In the genomic region with DNA sequence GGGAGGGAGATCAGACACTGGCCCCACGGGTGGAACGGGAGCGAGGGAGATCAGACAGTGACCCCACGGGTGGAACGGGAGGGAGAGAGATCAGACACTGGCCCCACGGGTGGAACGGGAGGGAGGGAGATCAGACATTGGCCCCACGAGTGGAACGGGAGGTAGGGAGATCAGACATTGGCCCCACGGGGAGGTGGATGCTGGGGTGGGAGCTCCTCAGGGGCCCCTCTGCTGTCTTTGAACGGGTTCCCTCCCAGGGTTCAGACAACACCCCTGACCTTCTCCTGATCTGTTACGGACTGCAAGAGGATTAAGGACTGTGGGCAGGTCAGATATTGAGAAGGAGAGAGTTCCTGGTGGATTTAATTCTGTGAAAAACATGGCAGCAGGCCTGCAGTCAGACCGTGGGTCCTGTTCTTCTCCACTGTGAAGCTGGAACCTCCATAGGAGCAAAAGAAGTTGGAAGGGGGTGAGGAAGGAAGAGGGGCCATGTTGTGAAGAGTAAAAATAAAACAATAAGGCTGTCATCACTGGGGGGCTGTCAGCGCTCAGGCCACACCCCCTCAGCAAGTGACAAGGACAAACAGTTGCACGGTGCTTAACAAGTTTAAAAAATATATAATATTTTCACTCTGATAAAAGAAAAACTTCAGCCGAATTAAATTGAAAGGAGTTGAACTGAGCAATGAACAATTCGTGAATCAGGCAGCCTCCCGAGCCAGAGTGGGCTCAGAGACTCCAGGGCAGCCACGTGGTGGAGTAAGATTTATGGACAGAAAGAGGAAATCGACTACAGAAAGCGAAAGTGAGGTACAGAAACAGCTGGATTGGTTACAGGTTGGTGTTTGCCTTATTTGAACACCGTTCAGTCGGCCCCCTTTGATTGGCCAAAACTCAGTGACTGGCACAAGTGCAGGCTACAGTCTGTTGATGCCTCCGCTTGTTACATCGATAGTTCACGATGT, we compare ENCODE assay signal across 8 cellular contexts.
DNase-seq lines count a peak whose midpoint lies in the region; ATAC-seq and TF ChIP-seq lines count a peak whose summit lies in the region.

No MANE protein-coding gene starts in this region.

- ATAC-seq in HG02610 (IDR thresholded peaks at IDR 0.05; ENCODE audit: unreplicated experiment): peak; percentile 44
- ATAC-seq in GM21786 (IDR thresholded peaks at IDR 0.05; ENCODE audit: unreplicated experiment): no peak
- no peak for ATAC-seq in GM18867 (IDR thresholded peaks at IDR 0.05; ENCODE audit: unreplicated experiment)

- no peak for TF ChIP-seq CTCF in fibroblast of the aortic adventitia (IDR thresholded peaks at IDR 0.05; ENCODE audit: insufficient read depth, low read length)

- no peak overlapping the region for H3K4me3 ChIP-seq in fibroblast of the aortic adventitia (ENCODE audit: low read depth, low read length)

- DNase-seq in activated CD4-positive, alpha-beta T cell treated with anti-CD3 and anti-CD28 coated beads, Interleukin-2, amount 50 U/mL, for 4 hours: peak; percentile 58 to 60
- DNase-seq in fibroblast of the aortic adventitia (ENCODE audit: low read depth): peak; percentile 28
- peak; percentile 16 to 38 (median 21) for DNase-seq in stimulated activated CD4-positive, alpha-beta T cell treated with anti-CD3 and anti-CD28 coated beads, TNF-alpha, amount 100 ng/mL, for 1 hour (ENCODE audit: low read depth in 3 of 3, low spot score in 1 of 3)
- no peak for DNase-seq in cerebellar cortex (ENCODE audit: low spot score)
- DNase-seq in A172 (ENCODE audit: low spot score): no peak

Comparison
In these comparisons a context has a peak if more than half of its experiments do, and no peak if none do; other contexts are left out.
1. DNase-seq: peak in activated CD4-positive, alpha-beta T cell treated with anti-CD3 and anti-CD28 coated beads, Interleukin-2, amount 50 U/mL, for 4 hours (2 of 2), fibroblast of the aortic adventitia (single experiment) and stimulated activated CD4-positive, alpha-beta T cell treated with anti-CD3 and anti-CD28 coated beads, TNF-alpha, amount 100 ng/mL, for 1 hour (3 of 3); none in cerebellar cortex (single experiment) and A172 (single experiment).